Comparison of ENCODE assay signal across 1 cellular context in genomic region chr19:18385359-18385674, GRCh38.
TF ChIP-seq lines count a peak whose summit lies in the region.

No MANE protein-coding gene starts in this region.

TF ChIP-seq in K562, 482 proteins besides CTCF, POLR2A, EP300 and RAD21:
- no peak for TF ChIP-seq ID3 (CRISPR knock-in tag; IDR thresholded peaks at IDR 0.05)
- TF ChIP-seq ID3 (tag; IDR thresholded peaks at IDR 0.05), result 0 out of 2 replicates have a peak, but pooled peaks have one; percentile 17
- TF ChIP-seq LEF1 (IDR thresholded peaks at IDR 0.05), result no peak
- TF ChIP-seq GTF2A2 (tag; IDR thresholded peaks at IDR 0.05), result no peak
- TF ChIP-seq ZFP36 (IDR thresholded peaks at IDR 0.05; ENCODE audit: low read depth, low read length, partially characterized antibody), result peak; percentile 45
- 0 out of 2 replicates have a peak, but pooled peaks have one; percentile 20 for TF ChIP-seq ETV1 (tag; conservative IDR thresholded peaks at IDR 0.05; ENCODE audit: low read depth)
- TF ChIP-seq TBL1XR1 (IDR thresholded peaks at IDR 0.05; ENCODE audit: low read length in 2 of 2), result no peak
- no peak for TF ChIP-seq RAD51 (IDR thresholded peaks at IDR 0.05; ENCODE audit: borderline replicate concordance, low read depth)
- TF ChIP-seq MEIS2 (IDR thresholded peaks at IDR 0.05; ENCODE audit: partially characterized antibody), result no peak
- TF ChIP-seq CREM (IDR thresholded peaks at IDR 0.05; ENCODE audit: low read depth), result 0 out of 2 replicates have a peak, but pooled peaks have one; percentile 2
- TF ChIP-seq SETDB1 (IDR thresholded peaks at IDR 0.05; ENCODE audit: low read length), result no peak
